ENCODE assay signal across 18 cellular contexts in the genomic region with DNA sequence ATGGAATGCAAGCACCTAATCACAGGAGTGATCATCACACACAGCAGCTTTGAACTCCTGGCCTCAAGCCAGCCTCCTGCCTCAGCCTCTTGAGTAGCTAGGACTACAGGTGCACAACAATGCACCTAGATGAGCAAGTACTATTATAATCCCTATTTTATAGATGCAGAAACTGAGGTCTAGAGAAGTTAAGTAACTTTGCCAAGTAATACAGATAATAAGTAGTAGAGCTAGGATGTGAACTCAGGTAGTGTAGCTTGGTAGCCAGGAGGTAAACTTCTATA.
"Had no signal": no experiment of that assay in that cellular context is flagged by ENCODE, and none has a peak within 500 bp of the region (broad histone marks: within the 10 kb centered on the region; RNA-seq: fewer than 3 reads in every experiment).

No MANE protein-coding gene starts in this region.

- H3K27ac Mint-ChIP-seq: activated naive CD8-positive, alpha-beta T cell; natural killer cell treated with Interleukin-12 subunit alpha and Interleukin-12 subunit beta and Interleukin-15 and Interleukin-18, amount 100 ng/mL, for 72 hours had no signal

- H3K36me3 ChIP-seq: esophagus squamous epithelium, neutrophil, tibial artery had no signal

- H3K36me3 Mint-ChIP-seq: activated naive CD8-positive, alpha-beta T cell; natural killer cell treated with Interleukin-12 subunit alpha and Interleukin-12 subunit beta and Interleukin-15 and Interleukin-18, amount 100 ng/mL, for 72 hours had no signal

- DNase-seq: activated CD4-positive, CD25-positive, alpha-beta regulatory T cell; activated gamma-delta T cell; activated T-cell treated with anti-CD3 and anti-CD28 coated beads, Interleukin-2, amount 50 U/mL, for 24 hours; amygdala; dermis blood vessel endothelial cell; effector memory CD4-positive, alpha-beta T cell; esophagus squamous epithelium; left cardiac atrium; sigmoid colon; stimulated activated CD4-positive, alpha-beta T cell treated with anti-CD3 and anti-CD28 coated beads, Interleukin-4, amount 100 ng/mL, for 4 hours; stimulated activated naive CD4-positive, alpha-beta T cell; T1000; tibial artery had no signal

- ATAC-seq: left cardiac atrium; natural killer cell treated with Interleukin-12 subunit alpha and Interleukin-12 subunit beta and Interleukin-15 and Interleukin-18, amount 100 ng/mL, for 72 hours had no signal

- H3K9me3 ChIP-seq: esophagus squamous epithelium, neutrophil, sigmoid colon, tibial artery had no signal

- H3K9me3 Mint-ChIP-seq: activated T-cell treated with anti-CD3 and anti-CD28 coated beads, Interleukin-2, amount 50 U/mL, for 24 hours; natural killer cell treated with Interleukin-12 subunit alpha and Interleukin-12 subunit beta and Interleukin-15 and Interleukin-18, amount 100 ng/mL, for 72 hours had no signal

- H3K4me1 ChIP-seq: esophagus squamous epithelium, sigmoid colon, tibial artery had no signal

- H3K4me3 Mint-ChIP-seq: activated naive CD8-positive, alpha-beta T cell; activated T-cell treated with anti-CD3 and anti-CD28 coated beads, Interleukin-2, amount 50 U/mL, for 24 hours; natural killer cell treated with Interleukin-12 subunit alpha and Interleukin-12 subunit beta and Interleukin-15 and Interleukin-18, amount 100 ng/mL, for 72 hours had no signal

- H3K4me3 ChIP-seq: esophagus squamous epithelium, lung, sigmoid colon, tibial artery had no signal

- H3K27me3 Mint-ChIP-seq: activated naive CD8-positive, alpha-beta T cell had no signal

- H3K27ac ChIP-seq: esophagus squamous epithelium, neutrophil, parathyroid adenoma, sigmoid colon, tibial artery had no signal
